In the genomic region with DNA sequence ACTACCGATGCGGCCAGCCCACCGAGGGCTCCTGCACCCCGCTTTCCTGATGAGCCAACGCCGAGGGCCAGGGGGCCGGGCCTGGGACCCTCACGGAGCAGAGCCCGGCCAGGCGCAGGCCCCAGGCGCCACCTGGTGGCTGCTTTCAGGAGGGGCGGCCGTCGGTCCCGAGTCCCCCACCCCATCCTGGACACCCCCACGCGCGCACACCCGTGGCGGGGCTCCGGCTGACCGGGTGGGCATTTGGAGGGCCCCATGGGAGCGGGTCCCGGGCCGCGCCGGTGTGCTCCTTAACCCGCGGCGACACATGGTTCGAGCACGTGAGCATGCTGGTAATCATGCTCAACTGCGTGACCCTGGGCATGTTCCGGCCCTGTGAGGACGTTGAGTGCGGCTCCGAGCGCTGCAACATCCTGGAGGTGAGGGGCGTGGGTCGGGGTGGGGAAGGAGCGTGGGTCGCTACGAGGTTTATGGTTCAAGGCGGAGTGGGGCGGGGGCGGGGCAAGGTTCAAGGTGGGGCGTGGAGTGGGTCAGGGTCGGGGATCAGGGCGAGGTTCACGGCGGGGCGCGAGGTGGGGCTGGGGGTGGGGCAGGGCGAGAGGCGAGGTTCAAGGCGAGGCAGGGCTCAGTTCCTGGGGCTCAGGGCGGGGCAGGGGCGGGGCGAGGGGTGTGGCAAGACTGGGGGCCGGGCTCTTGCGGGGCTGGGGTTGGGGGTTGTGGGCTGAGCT, we compare ENCODE assay signal across 9 cellular contexts. TPM values are rescaled to one million over a fixed set of nuclear protein-coding genes. Genes with fewer than 3 reads are reported as not detected.
A peak's percentile ranks its signal among the peaks of the same experiment; 100 is the strongest.
DNase-seq lines count a peak whose midpoint lies in the region; ATAC-seq and TF ChIP-seq lines count a peak whose summit lies in the region.
"Had no signal": no experiment of that assay in that cellular context is flagged by ENCODE, and none has a peak within 500 bp of the region (broad histone marks: within the 10 kb centered on the region; RNA-seq: fewer than 3 reads in every experiment).

No MANE protein-coding gene starts in this region.

- no peak for TF ChIP-seq POLR2A in breast epithelium (IDR thresholded peaks at IDR 0.05)

- H2AK5ac ChIP-seq in trophoblast cell (ENCODE audit: low read length): no peak overlapping the region

- H2BK5ac ChIP-seq in trophoblast cell (ENCODE audit: low read depth, low read length, poor library complexity): no peak overlapping the region

- H3K4me3 Mint-ChIP-seq in nephron progenitor cell: no peak overlapping the region
- H3K4me3 Mint-ChIP-seq: stimulated activated naive B cell treated with anti-CD40 and anti-IgM and Interleukin-4, amounts not matched to agents 10 μg/mL and 1 μg/mL and 100 μg/mL, for 72 hours had no signal

- WGBS in trophoblast cell (ENCODE audit: extremely low coverage, insufficient coverage, insufficient read length): no CpG with 5 or more reads among the region's 61 CpGs

- H3K4ac ChIP-seq in trophoblast cell (ENCODE audit: low read depth, low read length): no peak overlapping the region

- H4K12ac ChIP-seq in trophoblast cell (ENCODE audit: low read depth, low read length): no peak overlapping the region

- no peaks in the 10 kb centered on the region for H3K36me3 ChIP-seq in breast epithelium
- H3K36me3 ChIP-seq in trophoblast cell (ENCODE audit: control insufficient read depth in 1 of 2, insufficient read depth in 2 of 2, low read length in 2 of 2): no peaks in the 10 kb centered on the region

- peaks cover 4 to 68% of the 10 kb centered on the region in 2 donors for H3K27me3 ChIP-seq in breast epithelium
- H3K27me3 ChIP-seq in trophoblast cell (ENCODE audit: insufficient read depth, low read length): no peaks in the 10 kb centered on the region

- no peak overlapping the region for H2BK12ac ChIP-seq in trophoblast cell (ENCODE audit: low read length)

- no peak overlapping the region for H3K14ac ChIP-seq in trophoblast cell (ENCODE audit: low read length)

- peak; percentile 97 for TF ChIP-seq CTCF in C4-2B (conservative IDR thresholded peaks at IDR 0.05)
- TF ChIP-seq CTCF in breast epithelium (IDR thresholded peaks at IDR 0.05): peak in 2 of 3 donors; percentile 61 to 64
- TF ChIP-seq CTCF in nephron progenitor cell (IDR thresholded peaks at IDR 0.05): peak; percentile 91

- H3K4me1 Mint-ChIP-seq in nephron progenitor cell: peaks cover 28% of the 10 kb centered on the region

- peaks cover 2% of the 10 kb centered on the region for H3K79me1 ChIP-seq in trophoblast cell (ENCODE audit: low read length)

- H3K27ac ChIP-seq in C4-2B (no peak overlapping the region), breast epithelium (no peak overlapping the region), trophoblast cell (ENCODE audit: low read depth, low read length) (no peak overlapping the region)

- H3K4me3 ChIP-seq in breast epithelium (no peak overlapping the region), trophoblast cell (ENCODE audit: low read depth, low read length) (no peak overlapping the region)

- H3K36me3 Mint-ChIP-seq in nephron progenitor cell (ENCODE audit: low read depth): peaks cover 2% of the 10 kb centered on the region
- H3K36me3 Mint-ChIP-seq: stimulated activated naive B cell treated with anti-CD40 and anti-IgM and Interleukin-4, amounts not matched to agents 10 μg/mL and 1 μg/mL and 100 μg/mL, for 72 hours had no signal

- DNase-seq in HuH-7 (ENCODE audit: low spot score) (peak; percentile 49), breast epithelium (ENCODE audit: low spot score in 2 of 2) (no peak), nephron progenitor cell (peak; percentile 72), trophoblast cell (no peak), Kasumi-1 (lab: John Stamatoyannopoulos, UW) (no peak)
- DNase-seq: stimulated activated naive B cell treated with anti-CD40 and anti-IgM and Interleukin-4, amounts not matched to agents 10 μg/mL and 1 μg/mL and 100 μg/mL, for 72 hours had no signal

- no peak overlapping the region for H2BK120ac ChIP-seq in trophoblast cell (ENCODE audit: insufficient read depth, low read length, poor library complexity)

- peaks cover 1% of the 10 kb centered on the region for H3K27me3 Mint-ChIP-seq in nephron progenitor cell (ENCODE audit: low read depth, poor library complexity)

- no peaks in the 10 kb centered on the region for H3K79me2 ChIP-seq in trophoblast cell (ENCODE audit: control insufficient read depth, insufficient read depth, low read length, poor library complexity)

- no peak overlapping the region for H4K8ac ChIP-seq in trophoblast cell (ENCODE audit: low read depth, low read length)

- H3K4me1 ChIP-seq in breast epithelium (no peaks in the 10 kb centered on the region), trophoblast cell (ENCODE audit: control insufficient read depth in 1 of 2, insufficient read depth in 2 of 2, low read length in 2 of 2) (peaks cover 2 to 3% of the 10 kb centered on the region in 2 experiments)

- no peak overlapping the region for H3K9ac ChIP-seq in trophoblast cell (ENCODE audit: low read length)

- H3K23ac ChIP-seq in trophoblast cell (ENCODE audit: low read length): no peak overlapping the region

- intact Hi-C loops in breast epithelium (cut with DNase I; ENCODE audit: low total_unique reads): no loop called here

- H3K18ac ChIP-seq in trophoblast cell (ENCODE audit: low read length): no peak overlapping the region

- H3K27ac Mint-ChIP-seq in nephron progenitor cell: no peak overlapping the region
- H3K27ac Mint-ChIP-seq: stimulated activated naive B cell treated with anti-CD40 and anti-IgM and Interleukin-4, amounts not matched to agents 10 μg/mL and 1 μg/mL and 100 μg/mL, for 72 hours had no signal

- H3K4me2 ChIP-seq in trophoblast cell (ENCODE audit: low read length): no peak overlapping the region

- ATAC-seq in esophagus mucosa (no peak), HG03095 (IDR thresholded peaks at IDR 0.05; ENCODE audit: unreplicated experiment) (no peak)

- H2AFZ ChIP-seq in trophoblast cell (ENCODE audit: insufficient read depth, low read length, poor library complexity): no peak overlapping the region

- peaks cover 0 to 5% of the 10 kb centered on the region in 2 donors for H3K9me3 ChIP-seq in breast epithelium
- peaks cover 5% of the 10 kb centered on the region for H3K9me3 ChIP-seq in trophoblast cell (ENCODE audit: insufficient read depth, low read depth, low read length)

- H4K91ac ChIP-seq in trophoblast cell (ENCODE audit: low read depth, low read length): no peak overlapping the region

- H3K9me3 Mint-ChIP-seq in nephron progenitor cell: no peaks in the 10 kb centered on the region

RNA-seq across cellular contexts. Expression of gene TPSG1, which starts 30.2 kb away (rescaled TPM):
- total RNA-seq in breast epithelium: 1 to 10 TPM in 1 of 3 donors, under 1 TPM in 1, not detected in 1; 0.73 to 1.8 TPM
- not detected in 2 replicates for polyA plus RNA-seq in trophoblast cell (2013)
- total RNA-seq in esophagus mucosa: 0.24 TPM

RNA-seq across cellular contexts. Expression of gene TPSB2, which starts 35.2 kb away (rescaled TPM):
- total RNA-seq in breast epithelium (100 to 1,000 TPM in 1 of 3 donors, 10 to 100 TPM in 1, 1 to 10 TPM in 1; 5.6 to 195 (median 22.4) TPM), esophagus mucosa (4.5 TPM)
- polyA plus RNA-seq in trophoblast cell (2013): not detected in 2 replicates

RNA-seq across cellular contexts. Expression of gene CACNA1H, which starts 41.9 kb away (rescaled TPM):
- total RNA-seq in breast epithelium (1 to 10 TPM; 1.6 to 2.5 (median 2.2) TPM), esophagus mucosa (1.1 TPM)
- 0.53 and 0.56 TPM in 2 replicates for polyA plus RNA-seq in trophoblast cell (2013)

RNA-seq across cellular contexts. Expression of gene TPSAB1, which starts 45.7 kb away (rescaled TPM):
- 100 to 1,000 TPM in 1 of 3 donors, 10 to 100 TPM in 1, 1 to 10 TPM in 1; 5.9 to 156 (median 19.8) TPM for total RNA-seq in breast epithelium
- not detected in 2 replicates for polyA plus RNA-seq in trophoblast cell (2013)
- 4.6 TPM for total RNA-seq in esophagus mucosa

Comparison
In these comparisons a context has a peak if more than half of its experiments do, and no peak if none do; other contexts are left out.
1. DNase-seq: peak in HuH-7 (single experiment) and nephron progenitor cell (single experiment); none in breast epithelium (0 of 2), trophoblast cell (0 of 2) and Kasumi-1 (0 of 2).
2. Peak in every context shown above with its lines, with median percentiles within 50 percentile points of each other: CTCF ChIP-seq.